In genomic region chr1:232675898-232676297, GRCh38 we compare ENCODE assay signal across 6 cellular contexts. TPM values are rescaled to one million over a fixed set of nuclear protein-coding genes. Genes with fewer than 3 reads are reported as not detected.
"Had no signal": no experiment of that assay in that cellular context is flagged by ENCODE, and none has a peak within 500 bp of the region (broad histone marks: within the 10 kb centered on the region; RNA-seq: fewer than 3 reads in every experiment).

No MANE protein-coding gene starts in this region.

- ATAC-seq: K562 had no signal

- DNase-seq: GM23248, H9, HCEC 1CT, HFFc6 had no signal

- H3K9ac ChIP-seq: GM23248 had no signal

- H3K4me3 ChIP-seq: GM23248, K562 had no signal

- H3K27ac ChIP-seq: GM23248, HL-60 had no signal

RNA-seq across cellular contexts. Expression of gene SIPA1L2, which starts 46.0 kb away (rescaled TPM):
- polyA plus RNA-seq: K562 had no signal
